ENCODE assay signal across 24 cellular contexts in genomic region chr9:109444771-109445320, GRCh38. TPM values are rescaled to one million over a fixed set of nuclear protein-coding genes. Genes with fewer than 3 reads are reported as not detected.
"Had no signal": no experiment of that assay in that cellular context is flagged by ENCODE, and none has a peak within 500 bp of the region (broad histone marks: within the 10 kb centered on the region; RNA-seq: fewer than 3 reads in every experiment).

No MANE protein-coding gene starts in this region.

- H3K27me3 ChIP-seq: cardiac muscle cell, SJSA1 had no signal

- FAIRE-seq: astrocyte, RCC 7860 had no signal

- H3K9me3 ChIP-seq: SJSA1 had no signal

- H3K36me3 ChIP-seq: cardiac muscle cell, SJSA1 had no signal

- H3K4me3 ChIP-seq: cardiac muscle cell, SJSA1 had no signal

- H3K27ac ChIP-seq: cardiac muscle cell, SJSA1 had no signal

- DNase-seq: activated CD4-positive, alpha-beta memory T cell treated with anti-CD3 and anti-CD28 coated beads for 36 hours; activated CD4-positive, alpha-beta T cell treated with anti-CD3 and anti-CD28 coated beads for 1 hour; activated CD4-positive, alpha-beta T cell treated with anti-CD3 and anti-CD28 coated beads, Interleukin-2, amount 10 ng/mL, durations not matched to agents 7 days and 5 days; activated CD8-positive, alpha-beta memory T cell treated with anti-CD3 and anti-CD28 coated beads for 24 hours; activated effector memory CD4-positive, alpha-beta T cell treated with anti-CD3 and anti-CD28 coated beads, Interleukin-2, amount 50 U/mL, for 16 hours; activated naive CD4-positive, alpha-beta T cell treated with Interleukin-2 at 50 U/mL for 16 hours; activated naive CD8-positive, alpha-beta T cell treated with anti-CD3 and anti-CD28 coated beads, Interleukin-2, amount 50 U/mL, for 24 hours; activated T-cell treated with anti-CD3 and anti-CD28 coated beads, Interleukin-2, amount 50 U/mL, for 4 hours; amygdala; KBM-7; NCI-H1092; NCI-H1417; NCI-H1930; NCI-H2107; NCI-H2171 treated with DMSO at 0.1 percent for 48 hours; NCI-H345; NCI-H510A; NCI-H526 treated with DMSO at 0.1 percent for 48 hours; NK-92 treated with Interleukin-12 subunit alpha and Interleukin-12 subunit beta, amount 100 ng/mL, for 24 hours; SHP77 had no signal

RNA-seq across cellular contexts. Expression of gene PTPN3, which starts 53.3 kb away (rescaled TPM):
- total RNA-seq: activated CD4-positive, alpha-beta T cell treated with anti-CD3 and anti-CD28 coated beads, Interleukin-2, amount 10 ng/mL, durations not matched to agents 7 days and 5 days had no signal
